ENCODE assay signal across 26 cellular contexts in genomic region chr2:46704593-46704992, GRCh38. TPM values are rescaled to one million over a fixed set of nuclear protein-coding genes. Genes with fewer than 3 reads are reported as not detected.
A peak's percentile ranks its signal among the peaks of the same experiment; 100 is the strongest.
DNase-seq lines count a peak whose midpoint lies in the region; ATAC-seq and TF ChIP-seq lines count a peak whose summit lies in the region.
"Had no signal": no experiment of that assay in that cellular context is flagged by ENCODE, and none has a peak within 500 bp of the region (broad histone marks: within the 10 kb centered on the region; RNA-seq: fewer than 3 reads in every experiment).

No MANE protein-coding gene starts in this region.

- dilution Hi-C loops in mammary epithelial cell (cut with HindIII; ENCODE audit: low sequenced_read_pairs): no loop called here

- peaks cover 3% of the 10 kb centered on the region; the same call in 1 of the 2 replicates for H3K27me3 Mint-ChIP-seq in WTC11 (ENCODE audit: low read depth)
- peaks cover 10% of the 10 kb centered on the region for H3K27me3 Mint-ChIP-seq in activated T-helper 2 cell treated with anti-CD3 and anti-CD28 coated beads, Interferon-gamma antibody, Interleukin-2, Interleukin-4, amounts not matched to agents 10 μg/mL and 5 μg/mL and 100 μg/mL, durations not matched to agents 14 hours and 24 hours and 36 hours (ENCODE audit: low read depth)
- H3K27me3 Mint-ChIP-seq: CD4-positive, alpha-beta memory T cell had no signal

- ATAC-seq in WTC11: peak; percentile 95
- ATAC-seq: left lung; PC-3; stimulated activated naive CD8-positive, alpha-beta T cell treated with anti-CD3 and anti-CD28 coated beads, Interleukin-15, Interleukin-2, amounts not matched to agents 100 U/mL and 50 U/mL, for 24 hours had no signal

- H4K20me1 ChIP-seq in mammary epithelial cell (ENCODE audit: insufficient read depth, low read length): no peaks in the 10 kb centered on the region

- DNase-seq in breast epithelium (ENCODE audit: low spot score in 2 of 2) (no peak), mammary epithelial cell (no peak), WTC11 (ENCODE audit: low spot score) (peak; percentile 22), iPS-NIHi11 (ENCODE audit: low spot score) (peak; percentile 36), NCI-H2081 treated with DMSO at 0.1 percent for 48 hours (lab: John Stamatoyannopoulos, UW) (no peak), NCI-H446 treated with DMSO at 0.1 percent for 48 hours (lab: John Stamatoyannopoulos, UW) (no peak), WERI-Rb-1 (no peak)
- DNase-seq in activated T-helper 2 cell treated with anti-CD3 and anti-CD28 coated beads, Interferon-gamma antibody, Interleukin-2, Interleukin-4, amounts not matched to agents 10 μg/mL and 5 μg/mL and 100 μg/mL, durations not matched to agents 14 hours and 24 hours and 36 hours (ENCODE audit: low spot score): no peak
- DNase-seq: activated CD8-positive, alpha-beta memory T cell treated with anti-CD3 and anti-CD28 coated beads, Interleukin-2, amount 50 U/mL, for 48 hours; activated effector memory CD4-positive, alpha-beta T cell treated with Interleukin-2 at 50 U/mL for 16 hours; adrenal gland; CD4-positive, alpha-beta memory T cell; DMS79; left lung; NCI-H1048; NCI-H2029 treated with DMSO at 0.1 percent for 48 hours; NCI-H82; PC-3; SHP77; stimulated activated CD4-positive, alpha-beta T cell treated with anti-CD3 and anti-CD28 coated beads, Interleukin-2, amount 100 ng/mL, for 48 hours; stimulated activated naive CD8-positive, alpha-beta T cell treated with anti-CD3 and anti-CD28 coated beads, Interleukin-15, Interleukin-2, amounts not matched to agents 100 U/mL and 50 U/mL, for 24 hours; thyroid gland had no signal

- no peak overlapping the region for H3K4me2 ChIP-seq in mammary epithelial cell (ENCODE audit: insufficient read depth, low read depth, low read length)
- H3K4me2 ChIP-seq: KMS-11 had no signal

- H3K9me3 Mint-ChIP-seq in WTC11: no peaks in the 10 kb centered on the region
- H3K9me3 Mint-ChIP-seq in activated T-helper 2 cell treated with anti-CD3 and anti-CD28 coated beads, Interferon-gamma antibody, Interleukin-2, Interleukin-4, amounts not matched to agents 10 μg/mL and 5 μg/mL and 100 μg/mL, durations not matched to agents 14 hours and 24 hours and 36 hours: no peaks in the 10 kb centered on the region

- peak overlapping the region; percentile 64 for H3K4me3 Mint-ChIP-seq in WTC11
- no peak overlapping the region for H3K4me3 Mint-ChIP-seq in activated T-helper 2 cell treated with anti-CD3 and anti-CD28 coated beads, Interferon-gamma antibody, Interleukin-2, Interleukin-4, amounts not matched to agents 10 μg/mL and 5 μg/mL and 100 μg/mL, durations not matched to agents 14 hours and 24 hours and 36 hours (ENCODE audit: low read depth)
- H3K4me3 Mint-ChIP-seq: CD4-positive, alpha-beta memory T cell had no signal

- H3K27me3 ChIP-seq in breast epithelium (no peaks in the 10 kb centered on the region), mammary epithelial cell (ENCODE audit: insufficient read depth, low read length) (no peaks in the 10 kb centered on the region), WERI-Rb-1 (ENCODE audit: insufficient read depth, low read depth, severe bottlenecking) (no peaks in the 10 kb centered on the region)
- H3K27me3 ChIP-seq: adrenal gland, left lung, thyroid gland had no signal

- TF ChIP-seq POLR2A in breast epithelium (IDR thresholded peaks at IDR 0.05): no peak

- POLR2A ChIA-PET in WTC11 (lab: Charles Lee): interaction anchor here (0.8 kb wide), 1 partner anchor 12 kb away, joined by 3 read pairs; no protein-coding TSS in a partner anchor

- no peak for TF ChIP-seq CTCF in breast epithelium (IDR thresholded peaks at IDR 0.05)
- no peak for TF ChIP-seq CTCF in mammary epithelial cell (conservative IDR thresholded peaks at IDR 0.05 in 1 of 2, IDR thresholded peaks at IDR 0.05 in 1 of 2; ENCODE audit: extremely low read depth in 1 of 2, insufficient read depth in 1 of 2, low read depth in 1 of 2, low read length in 2 of 2)
- TF ChIP-seq CTCF in WTC11 (IDR thresholded peaks at IDR 0.05): no peak
- TF ChIP-seq CTCF in WERI-Rb-1 (IDR thresholded peaks at IDR 0.05; ENCODE audit: low read depth, low read length): no peak

- peaks cover 0 to 28% of the 10 kb centered on the region in 2 donors for H3K4me1 ChIP-seq in breast epithelium
- H3K4me1 ChIP-seq in mammary epithelial cell (ENCODE audit: insufficient read depth, low read length): peaks cover 20% of the 10 kb centered on the region

- no peak overlapping the region for H2AFZ ChIP-seq in mammary epithelial cell (ENCODE audit: low read depth, low read length)

- H3K27ac ChIP-seq in breast epithelium: peak overlapping the region; percentile 4 to 34
- H3K27ac ChIP-seq in mammary epithelial cell (ENCODE audit: insufficient read depth, low read depth, low read length): no peak overlapping the region
- no peak overlapping the region for H3K27ac ChIP-seq in WERI-Rb-1
- H3K27ac ChIP-seq: adrenal gland, KMS-11, left lung, prostate gland, thyroid gland had no signal

- H3K9ac ChIP-seq in mammary epithelial cell (ENCODE audit: insufficient read depth, low read length): no peak overlapping the region
- H3K9ac ChIP-seq: KMS-11 had no signal

- intact Hi-C loops in breast epithelium (cut with DNase I; ENCODE audit: low total_unique reads): no loop called here
- intact Hi-C loops in mammary epithelial cell (cut with micrococcal nuclease): loop anchor here (5.0 kb wide), 1 partner anchor 153 kb away; no protein-coding TSS in a partner anchor
- intact Hi-C loops in activated T-helper 2 cell treated with anti-CD3 and anti-CD28 coated beads, Interferon-gamma antibody, Interleukin-2, Interleukin-4, amounts not matched to agents 10 μg/mL and 5 μg/mL and 100 μg/mL, durations not matched to agents 14 hours and 24 hours and 36 hours (cut with micrococcal nuclease): no loop called here

- peaks cover 7% of the 10 kb centered on the region for H3K4me1 Mint-ChIP-seq in WTC11
- H3K4me1 Mint-ChIP-seq in activated T-helper 2 cell treated with anti-CD3 and anti-CD28 coated beads, Interferon-gamma antibody, Interleukin-2, Interleukin-4, amounts not matched to agents 10 μg/mL and 5 μg/mL and 100 μg/mL, durations not matched to agents 14 hours and 24 hours and 36 hours (ENCODE audit: low read depth): peaks cover 32% of the 10 kb centered on the region

- H3K4me3 ChIP-seq in breast epithelium (no peak overlapping the region), mammary epithelial cell (replicated peaks in 1 of 3; ENCODE audit: insufficient read depth in 1 of 3, low read depth in 2 of 3, low read length in 3 of 3) (no peak overlapping the region), WERI-Rb-1 (ENCODE audit: low read depth, low read length) (no peak overlapping the region)
- H3K4me3 ChIP-seq: adrenal gland, HAP-1, left lung, prostate gland, smooth muscle cell, thyroid gland had no signal

- peaks cover 98% of the 10 kb centered on the region for H3K79me2 ChIP-seq in mammary epithelial cell (ENCODE audit: insufficient read depth, low read length)

- H3K36me3 Mint-ChIP-seq in WTC11: no peaks in the 10 kb centered on the region
- H3K36me3 Mint-ChIP-seq in activated T-helper 2 cell treated with anti-CD3 and anti-CD28 coated beads, Interferon-gamma antibody, Interleukin-2, Interleukin-4, amounts not matched to agents 10 μg/mL and 5 μg/mL and 100 μg/mL, durations not matched to agents 14 hours and 24 hours and 36 hours (ENCODE audit: low read depth): no peaks in the 10 kb centered on the region

- no peaks in the 10 kb centered on the region for H3K36me3 ChIP-seq in breast epithelium
- H3K36me3 ChIP-seq in mammary epithelial cell (ENCODE audit: insufficient read depth, low read length): no peaks in the 10 kb centered on the region
- no peaks in the 10 kb centered on the region for H3K36me3 ChIP-seq in WERI-Rb-1
- H3K36me3 ChIP-seq: adrenal gland, HAP-1, left lung, prostate gland, thyroid gland had no signal

- peak overlapping the region; percentile 97 for H3K27ac Mint-ChIP-seq in WTC11
- H3K27ac Mint-ChIP-seq in activated T-helper 2 cell treated with anti-CD3 and anti-CD28 coated beads, Interferon-gamma antibody, Interleukin-2, Interleukin-4, amounts not matched to agents 10 μg/mL and 5 μg/mL and 100 μg/mL, durations not matched to agents 14 hours and 24 hours and 36 hours: no peak overlapping the region

- WGBS in mammary epithelial cell (ENCODE audit: low coverage, missing lambda C conversion rate): 23% methylated on average over 1 of the region's 1 CpG

- in situ Hi-C loops in mammary epithelial cell (cut with MboI; ENCODE audit: low sequenced_read_pairs in 2 of 2): no loop called here

- BruUV-seq in mammary epithelial cell (replicated peaks; lab: Mats Ljungman, UMichigan): no TSS peak

- CTCF ChIA-PET in mammary epithelial cell (lab: Charles Lee; ENCODE audit: low non-redundant PET) (no interaction called here), WTC11 (lab: Charles Lee) (interaction anchor here (0.6 to 1.7 kb wide), 2 partner anchors 73 to 183 kb away, joined by 3 to 5 read pairs; no protein-coding TSS in a partner anchor)

- H3K9me3 ChIP-seq in breast epithelium: no peaks in the 10 kb centered on the region
- no peaks in the 10 kb centered on the region for H3K9me3 ChIP-seq in mammary epithelial cell (replicated peaks; ENCODE audit: insufficient read depth, low read length)
- H3K9me3 ChIP-seq in WERI-Rb-1 (ENCODE audit: severe bottlenecking): no peaks in the 10 kb centered on the region
- H3K9me3 ChIP-seq: adrenal gland, HAP-1, left lung, prostate gland, thyroid gland had no signal

TF ChIP-seq in WTC11, 78 proteins besides CTCF, POLR2A, EP300 and RAD21 (continues in another document):
- no peak for TF ChIP-seq GABPB1 (CRISPR knock-in tag; IDR thresholded peaks at IDR 0.05)
- peak; percentile 60; the same call in 1 of the 2 replicates for TF ChIP-seq FOXK1 (CRISPR knock-in tag; IDR thresholded peaks at IDR 0.05)
- no peak for TF ChIP-seq NR1H2 (CRISPR knock-in tag; IDR thresholded peaks at IDR 0.05)
- no peak for TF ChIP-seq ERG (CRISPR knock-in tag; IDR thresholded peaks at IDR 0.05)
- 0 out of 2 replicates have a peak, but pooled peaks have one; percentile 36 for TF ChIP-seq ZNF232 (CRISPR knock-in tag; IDR thresholded peaks at IDR 0.05)

RNA-seq across cellular contexts. Expression of gene SOCS5, which starts 5.5 kb away (rescaled TPM):
- total RNA-seq in breast epithelium (10 to 100 TPM; 38.0 to 83.6 (median 40.0) TPM), mammary epithelial cell (10 to 100 TPM in 1 of 2 donors, 1 to 10 TPM in 1; 9.3 to 21.5 TPM), WTC11 (2021) (12.1 to 13.5 TPM (median 13.1 TPM) in 3 replicates)
- polyA plus RNA-seq in mammary epithelial cell: 6.7 TPM
- 14.8 TPM for polyA minus RNA-seq in mammary epithelial cell
- total RNA-seq in activated T-helper 2 cell treated with anti-CD3 and anti-CD28 coated beads, Interferon-gamma antibody, Interleukin-2, Interleukin-4, amounts not matched to agents 10 μg/mL and 5 μg/mL and 100 μg/mL, durations not matched to agents 14 hours and 24 hours and 36 hours: 6.2 and 6.7 TPM in 2 replicates

Comparison
In these comparisons a context has a peak if more than half of its experiments do, and no peak if none do; other contexts are left out.
1. H3K27ac ChIP-seq: peak in breast epithelium (2 of 2); none in mammary epithelial cell (single experiment) and WERI-Rb-1 (single experiment).
2. DNase-seq: peak in WTC11 (single experiment) and iPS-NIHi11 (single experiment); none in breast epithelium (0 of 2), mammary epithelial cell (single experiment), NCI-H2081 treated with DMSO at 0.1 percent for 48 hours (single experiment), activated T-helper 2 cell treated with anti-CD3 and anti-CD28 coated beads, Interferon-gamma antibody, Interleukin-2, Interleukin-4, amounts not matched to agents 10 μg/mL and 5 μg/mL and 100 μg/mL, durations not matched to agents 14 hours and 24 hours and 36 hours (single experiment), NCI-H446 treated with DMSO at 0.1 percent for 48 hours (single experiment) and WERI-Rb-1 (single experiment).